ENCODE assay signal across 9 cellular contexts in the genomic region with DNA sequence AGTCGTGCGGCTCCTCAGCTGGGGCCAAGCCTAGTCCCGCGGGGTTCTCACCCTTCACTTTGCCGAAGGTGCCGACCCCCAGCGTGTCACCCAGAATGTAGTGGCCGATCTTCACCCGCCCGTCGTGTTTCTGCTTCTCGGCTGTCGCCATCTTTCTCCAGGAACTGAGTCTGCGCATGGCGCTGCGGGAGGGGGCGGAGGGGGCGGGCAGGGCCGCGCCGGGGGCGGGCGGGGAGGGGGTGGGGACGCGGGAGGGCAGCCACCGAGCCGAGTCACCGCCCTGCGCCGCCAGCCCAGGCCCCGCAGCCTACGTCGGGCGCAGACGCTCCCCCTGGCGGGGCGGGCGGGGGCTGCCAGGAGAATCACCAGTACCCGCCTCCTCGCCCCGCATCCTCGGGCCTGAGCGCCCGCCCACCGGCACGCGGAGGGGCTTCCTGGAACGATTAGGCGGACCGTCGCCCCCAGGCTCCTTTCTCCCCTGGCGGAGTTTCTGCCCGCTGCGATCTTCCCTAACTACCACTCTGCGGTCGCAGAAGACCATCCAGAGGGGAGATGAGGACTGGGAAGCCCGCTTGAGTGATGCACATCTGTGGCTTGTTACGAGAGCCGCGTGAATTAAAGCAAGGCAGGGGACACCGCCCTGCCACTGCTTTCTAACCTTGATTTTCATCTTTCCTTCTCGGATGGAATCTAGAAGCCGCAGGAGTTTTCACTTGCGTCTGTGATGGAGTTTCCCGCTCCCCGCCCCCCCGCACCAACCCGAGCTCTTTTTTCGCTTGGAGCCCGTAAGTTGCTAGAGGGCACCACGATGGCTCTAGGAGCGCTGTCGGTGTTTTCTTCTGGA. TPM values are rescaled to one million over a fixed set of nuclear protein-coding genes. Genes with fewer than 3 reads are reported as not detected.
DNase-seq lines count a peak whose midpoint lies in the region; ATAC-seq, FAIRE-seq and TF ChIP-seq lines count a peak whose summit lies in the region.
"Had no signal": no experiment of that assay in that cellular context is flagged by ENCODE, and none has a peak within 500 bp of the region (broad histone marks: within the 10 kb centered on the region; RNA-seq: fewer than 3 reads in every experiment).

A gene (minus strand): TSS at position 363 of the 844 bp plus-strand sequence. CDS start 185 bp downstream, at position 178.

- H3K27me3 Mint-ChIP-seq in WTC11 (ENCODE audit: low read depth), result no peaks in the 10 kb centered on the region; the same call in 1 of the 2 replicates
- peaks cover 4 to 16% (median 14%) of the 10 kb centered on the region in 3 donors for H3K27me3 Mint-ChIP-seq in immature natural killer cell (ENCODE audit: low read depth in 3 of 3)

- TF ChIP-seq CTCF in AG10803 (conservative IDR thresholded peaks at IDR 0.05; ENCODE audit: low read length) (peak; percentile 41), WTC11 (IDR thresholded peaks at IDR 0.05) (peak; percentile 66), bronchial epithelial cell (IDR thresholded peaks at IDR 0.05; ENCODE audit: insufficient read depth, low read length, severe bottlenecking) (peak; percentile 77), spleen (IDR thresholded peaks at IDR 0.05 in 8 of 11, conservative IDR thresholded peaks at IDR 0.05 in 3 of 11) (peak; percentile 19 to 93 (median 79))

- H3K27ac ChIP-seq in spleen, result peak within 1 kb of the TSS; percentile 86 to 98 (median 95)

- intact Hi-C loops in spleen (cut with DNase I; ENCODE audit: low total_unique reads), result no loop called here

- peaks cover 49% of the 10 kb centered on the region for H3K4me1 Mint-ChIP-seq in WTC11
- H3K4me1 Mint-ChIP-seq in immature natural killer cell, result peaks cover 37 to 54% of the 10 kb centered on the region in 2 donors

- H3K27me3 ChIP-seq in bronchial epithelial cell (ENCODE audit: control insufficient read depth, insufficient read depth, low read length) (no peaks in the 10 kb centered on the region), spleen (replicated peaks in 1 of 7) (no peaks in the 10 kb centered on the region)

- H3K4me1 ChIP-seq in spleen, result peaks cover 6 to 55% (median 36%) of the 10 kb centered on the region in 6 donors

- H3K9me3 Mint-ChIP-seq in WTC11, result no peaks in the 10 kb centered on the region
- H3K9me3 Mint-ChIP-seq in immature natural killer cell, result no peaks in the 10 kb centered on the region

- ATAC-seq in GM19025 (IDR thresholded peaks at IDR 0.05; ENCODE audit: low read depth, unreplicated experiment) (peak; percentile 97), HG03280 (IDR thresholded peaks at IDR 0.05; ENCODE audit: unreplicated experiment) (peak; percentile 99), WTC11 (peak; percentile 94)

- H3K27ac Mint-ChIP-seq in WTC11 (peak within 1 kb of the TSS; percentile 95), immature natural killer cell (peak within 1 kb of the TSS; percentile 89 to 95 (median 93))

- TF ChIP-seq POLR2A in spleen (IDR thresholded peaks at IDR 0.05), result no peak

- H3K4me3 ChIP-seq in AG10803 (ENCODE audit: low read length) (peak within 1 kb of the TSS; percentile 97), bronchial epithelial cell (ENCODE audit: low read depth, low read length) (peak within 1 kb of the TSS; percentile 71), spleen (peak within 1 kb of the TSS; percentile 88 to 99 (median 96))

- CTCF ChIA-PET in WTC11 (lab: Charles Lee), result interaction anchor here (0.6 to 2.0 kb wide), 12 partner anchors 9 to 719 kb away, joined by 3 to 13 read pairs (median 4); no protein-coding TSS in a partner anchor

- POLR2A ChIA-PET in WTC11 (lab: Charles Lee), result interaction anchor here (0.5 to 2.0 kb wide), 8 partner anchors 10 to 96 kb away, joined by 3 to 16 read pairs (median 5); no protein-coding TSS in a partner anchor

- peaks cover 7% of the 10 kb centered on the region for H3K36me3 Mint-ChIP-seq in WTC11
- no peaks in the 10 kb centered on the region for H3K36me3 Mint-ChIP-seq in immature natural killer cell

- DNase-seq in AG10803 (ENCODE audit: low read depth) (peak; percentile 85), NCI-H226 (peak; percentile 71), WTC11 (ENCODE audit: low spot score) (peak; percentile 91), bronchial epithelial cell (ENCODE audit: low read depth) (peak; percentile 61), immature natural killer cell (peak; percentile 91 to 93 (median 92)), spleen (peak; percentile 98)

- no peaks in the 10 kb centered on the region for H3K9me3 ChIP-seq in spleen

- FAIRE-seq in bronchial epithelial cell (lab: Jason Lieb, UNC), result no peak
- FAIRE-seq: endometrium had no signal

- 0 to 1% (median 0%) methylated on average over 23 to 73 of the region's 73 CpGs for WGBS in spleen, 5 donors

- H3K36me3 ChIP-seq in bronchial epithelial cell (ENCODE audit: control insufficient read depth, insufficient read depth, low read length), result no peaks in the 10 kb centered on the region
- H3K36me3 ChIP-seq in spleen, result peaks cover 0 to 12% (median 0%) of the 10 kb centered on the region in 6 donors

- H3K4me3 Mint-ChIP-seq in WTC11, result peak within 1 kb of the TSS; percentile 86
- peak within 1 kb of the TSS; percentile 91 to 95 (median 95) for H3K4me3 Mint-ChIP-seq in immature natural killer cell

TF ChIP-seq in WTC11, 78 proteins besides CTCF, POLR2A, EP300 and RAD21 (continues in another document):
- TF ChIP-seq, protein P1, sequence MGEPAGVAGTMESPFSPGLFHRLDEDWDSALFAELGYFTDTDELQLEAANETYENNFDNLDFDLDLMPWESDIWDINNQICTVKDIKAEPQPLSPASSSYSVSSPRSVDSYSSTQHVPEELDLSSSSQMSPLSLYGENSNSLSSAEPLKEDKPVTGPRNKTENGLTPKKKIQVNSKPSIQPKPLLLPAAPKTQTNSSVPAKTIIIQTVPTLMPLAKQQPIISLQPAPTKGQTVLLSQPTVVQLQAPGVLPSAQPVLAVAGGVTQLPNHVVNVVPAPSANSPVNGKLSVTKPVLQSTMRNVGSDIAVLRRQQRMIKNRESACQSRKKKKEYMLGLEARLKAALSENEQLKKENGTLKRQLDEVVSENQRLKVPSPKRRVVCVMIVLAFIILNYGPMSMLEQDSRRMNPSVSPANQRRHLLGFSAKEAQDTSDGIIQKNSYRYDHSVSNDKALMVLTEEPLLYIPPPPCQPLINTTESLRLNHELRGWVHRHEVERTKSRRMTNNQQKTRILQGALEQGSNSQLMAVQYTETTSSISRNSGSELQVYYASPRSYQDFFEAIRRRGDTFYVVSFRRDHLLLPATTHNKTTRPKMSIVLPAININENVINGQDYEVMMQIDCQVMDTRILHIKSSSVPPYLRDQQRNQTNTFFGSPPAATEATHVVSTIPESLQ (CRISPR knock-in tag; IDR thresholded peaks at IDR 0.05), result no peak
- TF ChIP-seq HMGA2 (CRISPR knock-in tag; IDR thresholded peaks at IDR 0.05) (no peak), PRRX2 (CRISPR knock-in tag; IDR thresholded peaks at IDR 0.05) (0 out of 2 replicates have a peak, but pooled peaks have one; percentile 27), ZNF232 (CRISPR knock-in tag; IDR thresholded peaks at IDR 0.05) (no peak), EMX1 (CRISPR knock-in tag; IDR thresholded peaks at IDR 0.05) (no peak), ZBTB21 (CRISPR knock-in tag; IDR thresholded peaks at IDR 0.05; ENCODE audit: borderline replicate concordance) (no peak), GABPB1 (CRISPR knock-in tag; IDR thresholded peaks at IDR 0.05) (peak; percentile 20; the same call in 1 of the 2 replicates), ETV6 (CRISPR knock-in tag; IDR thresholded peaks at IDR 0.05) (peak; percentile 32; the same call in 1 of the 2 replicates)
- TF ChIP-seq, protein P2, sequence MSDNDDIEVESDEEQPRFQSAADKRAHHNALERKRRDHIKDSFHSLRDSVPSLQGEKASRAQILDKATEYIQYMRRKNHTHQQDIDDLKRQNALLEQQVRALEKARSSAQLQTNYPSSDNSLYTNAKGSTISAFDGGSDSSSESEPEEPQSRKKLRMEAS (CRISPR knock-in tag; IDR thresholded peaks at IDR 0.05), result peak; percentile 74
- TF ChIP-seq, protein P3, sequence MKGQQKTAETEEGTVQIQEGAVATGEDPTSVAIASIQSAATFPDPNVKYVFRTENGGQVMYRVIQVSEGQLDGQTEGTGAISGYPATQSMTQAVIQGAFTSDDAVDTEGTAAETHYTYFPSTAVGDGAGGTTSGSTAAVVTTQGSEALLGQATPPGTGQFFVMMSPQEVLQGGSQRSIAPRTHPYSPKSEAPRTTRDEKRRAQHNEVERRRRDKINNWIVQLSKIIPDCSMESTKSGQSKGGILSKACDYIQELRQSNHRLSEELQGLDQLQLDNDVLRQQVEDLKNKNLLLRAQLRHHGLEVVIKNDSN (CRISPR knock-in tag; IDR thresholded peaks at IDR 0.05), result peak; percentile 7; the same call in 1 of the 2 replicates
- TF ChIP-seq, protein P4, sequence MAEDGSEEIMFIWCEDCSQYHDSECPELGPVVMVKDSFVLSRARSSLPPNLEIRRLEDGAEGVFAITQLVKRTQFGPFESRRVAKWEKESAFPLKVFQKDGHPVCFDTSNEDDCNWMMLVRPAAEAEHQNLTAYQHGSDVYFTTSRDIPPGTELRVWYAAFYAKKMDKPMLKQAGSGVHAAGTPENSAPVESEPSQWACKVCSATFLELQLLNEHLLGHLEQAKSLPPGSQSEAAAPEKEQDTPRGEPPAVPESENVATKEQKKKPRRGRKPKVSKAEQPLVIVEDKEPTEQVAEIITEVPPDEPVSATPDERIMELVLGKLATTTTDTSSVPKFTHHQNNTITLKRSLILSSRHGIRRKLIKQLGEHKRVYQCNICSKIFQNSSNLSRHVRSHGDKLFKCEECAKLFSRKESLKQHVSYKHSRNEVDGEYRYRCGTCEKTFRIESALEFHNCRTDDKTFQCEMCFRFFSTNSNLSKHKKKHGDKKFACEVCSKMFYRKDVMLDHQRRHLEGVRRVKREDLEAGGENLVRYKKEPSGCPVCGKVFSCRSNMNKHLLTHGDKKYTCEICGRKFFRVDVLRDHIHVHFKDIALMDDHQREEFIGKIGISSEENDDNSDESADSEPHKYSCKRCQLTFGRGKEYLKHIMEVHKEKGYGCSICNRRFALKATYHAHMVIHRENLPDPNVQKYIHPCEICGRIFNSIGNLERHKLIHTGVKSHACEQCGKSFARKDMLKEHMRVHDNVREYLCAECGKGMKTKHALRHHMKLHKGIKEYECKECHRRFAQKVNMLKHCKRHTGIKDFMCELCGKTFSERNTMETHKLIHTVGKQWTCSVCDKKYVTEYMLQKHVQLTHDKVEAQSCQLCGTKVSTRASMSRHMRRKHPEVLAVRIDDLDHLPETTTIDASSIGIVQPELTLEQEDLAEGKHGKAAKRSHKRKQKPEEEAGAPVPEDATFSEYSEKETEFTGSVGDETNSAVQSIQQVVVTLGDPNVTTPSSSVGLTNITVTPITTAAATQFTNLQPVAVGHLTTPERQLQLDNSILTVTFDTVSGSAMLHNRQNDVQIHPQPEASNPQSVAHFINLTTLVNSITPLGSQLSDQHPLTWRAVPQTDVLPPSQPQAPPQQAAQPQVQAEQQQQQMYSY (CRISPR knock-in tag; IDR thresholded peaks at IDR 0.05), result no peak

RNA-seq across cellular contexts. Expression of the gene that starts here (rescaled TPM):
- total RNA-seq in WTC11 (2021) (27.9 to 31.2 TPM (median 30.2 TPM) in 3 replicates), bronchial epithelial cell (57.1 and 66.4 TPM in 2 replicates), spleen (100 to 1,000 TPM in 3 of 7 donors, 10 to 100 TPM in 4; 81.1 to 128 (median 98.7) TPM)
- polyA plus RNA-seq in immature natural killer cell (10 to 100 TPM; 32.5 to 54.3 (median 39.8) TPM), spleen (10 to 100 TPM; 16.0 to 25.3 (median 21.4) TPM)

Comparison
In these comparisons a context has a peak if more than half of its experiments do, and no peak if none do; other contexts are left out.
1. Peak in every context shown above with its lines: DNase-seq, ATAC-seq, H3K4me3 ChIP-seq and H3K27ac ChIP-seq.